ENCODE assay signal across 8 cellular contexts in genomic region chr14:73786942-73787759, GRCh38.
DNase-seq lines count a peak whose midpoint lies in the region; ATAC-seq, FAIRE-seq and TF ChIP-seq lines count a peak whose summit lies in the region.

No MANE protein-coding gene starts in this region.

- DNase-seq in EL (peak; percentile 53), H54 (ENCODE audit: insufficient read length, low spot score) (no peak), PC-3 (peak; percentile 56), Right ventricle myocardium inferior (ENCODE audit: missing footprints) (peak; percentile 92), osteocyte (ENCODE audit: extremely low spot score, unreplicated experiment) (no peak), DMS79 (lab: John Stamatoyannopoulos, UW) (no peak)
- DNase-seq in activated naive CD4-positive, alpha-beta T cell treated with anti-CD3 and anti-CD28 coated beads, Interleukin-2, amount 10 ng/mL, durations not matched to agents 7 days and 5 days, result peak; percentile 78

- peak overlapping the region; percentile 91 for H3K4me3 Mint-ChIP-seq in activated naive CD4-positive, alpha-beta T cell treated with anti-CD3 and anti-CD28 coated beads, Interleukin-2, amount 10 ng/mL, durations not matched to agents 7 days and 5 days
- H3K4me3 Mint-ChIP-seq in osteocyte (ENCODE audit: unreplicated experiment), result peak overlapping the region; percentile 87

- H2AFZ ChIP-seq in PC-3 (ENCODE audit: low read length), result peak overlapping the region; percentile 84

- peaks cover 59% of the 10 kb centered on the region for H3K79me2 ChIP-seq in PC-3 (ENCODE audit: low read length)

- TF ChIP-seq CTCF in PC-3 (conservative IDR thresholded peaks at IDR 0.05; ENCODE audit: low read depth, low read length), result no peak
- TF ChIP-seq CTCF in osteocyte (IDR thresholded peaks at IDR 0.05), result no peak

- H3K27me3 Mint-ChIP-seq in activated naive CD4-positive, alpha-beta T cell treated with anti-CD3 and anti-CD28 coated beads, Interleukin-2, amount 10 ng/mL, durations not matched to agents 7 days and 5 days, result no peaks in the 10 kb centered on the region
- no peaks in the 10 kb centered on the region for H3K27me3 Mint-ChIP-seq in osteocyte (ENCODE audit: unreplicated experiment)

- peaks cover 14% of the 10 kb centered on the region for H3K36me3 Mint-ChIP-seq in activated naive CD4-positive, alpha-beta T cell treated with anti-CD3 and anti-CD28 coated beads, Interleukin-2, amount 10 ng/mL, durations not matched to agents 7 days and 5 days
- H3K36me3 Mint-ChIP-seq in osteocyte (ENCODE audit: unreplicated experiment), result no peaks in the 10 kb centered on the region

- H3K4me2 ChIP-seq in PC-3 (ENCODE audit: low read length), result peak overlapping the region; percentile 99

- CTCF ChIA-PET in PC-3 (lab: Charles Lee), result interaction anchor here (0.7 to 1.0 kb wide), 2 partner anchors 24 to 36 kb away, joined by 3 to 6 read pairs; no protein-coding TSS in a partner anchor
- CTCF ChIA-PET in activated naive CD4-positive, alpha-beta T cell treated with anti-CD3 and anti-CD28 coated beads, Interleukin-2, amount 10 ng/mL, durations not matched to agents 7 days and 5 days (lab: Charles Lee), result interaction anchor here (0.8 to 2.0 kb wide), 7 partner anchors 10 to 59 kb away, joined by 3 to 10 read pairs (median 5); no protein-coding TSS in a partner anchor

- no peaks in the 10 kb centered on the region; the same call in 1 of the 2 replicates for H4K20me1 ChIP-seq in PC-3 (ENCODE audit: low read length)

- peak overlapping the region; percentile 89 for H3K9ac ChIP-seq in PC-3 (ENCODE audit: low read length)

- H3K27me3 ChIP-seq in PC-3 (ENCODE audit: low read length), result no peaks in the 10 kb centered on the region

- H3K4me1 ChIP-seq in PC-3 (ENCODE audit: insufficient read depth, low read length), result peaks cover 56% of the 10 kb centered on the region

- no TSS peak for BruUV-seq in PC-3 (replicated peaks; lab: Mats Ljungman, UMichigan)

- no peaks in the 10 kb centered on the region for H3K9me3 Mint-ChIP-seq in activated naive CD4-positive, alpha-beta T cell treated with anti-CD3 and anti-CD28 coated beads, Interleukin-2, amount 10 ng/mL, durations not matched to agents 7 days and 5 days
- no peaks in the 10 kb centered on the region for H3K9me3 Mint-ChIP-seq in osteocyte (ENCODE audit: unreplicated experiment)

- H3K9me3 ChIP-seq in PC-3 (ENCODE audit: low read length), result no peaks in the 10 kb centered on the region

- H3K4me3 ChIP-seq in PC-3 (ENCODE audit: low read length), result peak overlapping the region; percentile 73

- peak overlapping the region; percentile 97 for H3K27ac ChIP-seq in PC-3 (ENCODE audit: low read length)

- peak; percentile 34 for ATAC-seq in PC-3
- peak; percentile 64 for ATAC-seq in Right ventricle myocardium inferior
- no peak for ATAC-seq in GM21367 (IDR thresholded peaks at IDR 0.05; ENCODE audit: unreplicated experiment)

- peaks cover 56% of the 10 kb centered on the region for H3K4me1 Mint-ChIP-seq in activated naive CD4-positive, alpha-beta T cell treated with anti-CD3 and anti-CD28 coated beads, Interleukin-2, amount 10 ng/mL, durations not matched to agents 7 days and 5 days
- peaks cover 70% of the 10 kb centered on the region for H3K4me1 Mint-ChIP-seq in osteocyte (ENCODE audit: unreplicated experiment)

- H3F3A ChIP-seq in PC-3 (ENCODE audit: low read length, unreplicated experiment), result peaks cover 3% of the 10 kb centered on the region

- FAIRE-seq in H54 (lab: Jason Lieb, UNC), result no peak

- peak; percentile 53 for TF ChIP-seq POLR2A in H54 (IDR thresholded peaks at IDR 0.05; ENCODE audit: low read depth, low read length)

- H3K9me2 ChIP-seq in PC-3 (replicated peaks; ENCODE audit: low read length), result no peaks in the 10 kb centered on the region

- no peaks in the 10 kb centered on the region for H3K36me3 ChIP-seq in PC-3 (ENCODE audit: low read depth, low read length)

- intact Hi-C loops in PC-3 (cut with micrococcal nuclease), result loop anchor here (1.0 to 5.0 kb wide), 2 partner anchors 35 to 38 kb away; no protein-coding TSS in a partner anchor
- intact Hi-C loops in Right ventricle myocardium inferior (cut with DNase I), result loop anchor here (2.0 to 5.0 kb wide), 4 partner anchors 26 to 100 kb away; partner anchors contain the start of gene ZNF410

- H3K27ac Mint-ChIP-seq in activated naive CD4-positive, alpha-beta T cell treated with anti-CD3 and anti-CD28 coated beads, Interleukin-2, amount 10 ng/mL, durations not matched to agents 7 days and 5 days, result peak overlapping the region; percentile 99
- peak overlapping the region; percentile 98 for H3K27ac Mint-ChIP-seq in osteocyte (ENCODE audit: unreplicated experiment)

- POLR2A ChIA-PET in PC-3 (lab: Charles Lee; ENCODE audit: unreplicated experiment), result interaction anchor here (0.5 to 0.6 kb wide), 2 partner anchors 27 to 31 kb away, joined by 6 to 14 read pairs; a partner anchor contains a TSS

Comparison
In these comparisons a context has a peak if more than half of its experiments do, and no peak if none do; other contexts are left out.
1. DNase-seq: peak in EL (single experiment), PC-3 (single experiment), activated naive CD4-positive, alpha-beta T cell treated with anti-CD3 and anti-CD28 coated beads, Interleukin-2, amount 10 ng/mL, durations not matched to agents 7 days and 5 days (single experiment) and Right ventricle myocardium inferior (single experiment); none in H54 (single experiment), osteocyte (single experiment) and DMS79 (single experiment).